In the genomic region with DNA sequence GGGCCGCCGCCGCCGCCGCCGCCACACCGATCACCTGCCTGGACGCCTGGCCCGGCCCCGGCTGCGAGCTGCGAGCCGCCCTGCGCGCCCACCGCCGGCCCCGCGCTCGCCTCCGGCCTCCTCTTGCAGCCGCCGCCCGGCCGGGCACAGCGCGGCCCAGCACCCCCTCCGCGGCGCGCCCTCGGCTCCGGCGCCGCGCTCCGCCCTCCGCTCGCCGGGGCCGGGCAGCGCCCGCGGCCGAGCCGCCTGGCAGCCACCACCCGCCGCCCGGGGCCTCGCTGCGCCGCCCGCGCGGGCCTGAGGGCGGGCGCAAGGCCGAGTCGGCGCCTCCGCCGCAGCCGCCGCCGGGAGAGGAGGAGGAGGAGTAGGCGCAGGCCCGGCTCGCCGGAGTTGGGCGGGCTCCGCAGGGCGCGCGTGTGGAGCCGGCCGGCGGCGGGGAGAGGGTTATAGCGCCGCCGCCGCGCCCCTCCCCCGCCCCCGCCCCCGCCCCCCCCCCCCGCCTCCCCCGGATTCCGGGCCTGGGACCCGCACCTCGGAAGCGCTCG, we compare ENCODE assay signal across 1 cellular context.
TF ChIP-seq lines count a peak whose summit lies in the region.

PDGFA (minus strand) TSS at position 418 of the 545 bp plus-strand sequence. CDS start 845 bp downstream, outside the sequence.

TF ChIP-seq in IMR-90, 13 proteins besides CTCF, POLR2A, EP300 and RAD21:
- TF ChIP-seq BHLHE40 (IDR thresholded peaks at IDR 0.05; ENCODE audit: low read depth, low read length) (no peak), FOS (IDR thresholded peaks at IDR 0.05; ENCODE audit: low read depth, low read length) (no peak), RFX5 (IDR thresholded peaks at IDR 0.05; ENCODE audit: low read depth, low read length) (no peak), MXI1 (IDR thresholded peaks at IDR 0.05; ENCODE audit: borderline replicate concordance, low read depth, low read length) (no peak), RCOR1 (IDR thresholded peaks at IDR 0.05; ENCODE audit: insufficient replicate concordance, low read length) (no peak), SMC3 (IDR thresholded peaks at IDR 0.05; ENCODE audit: low read depth, low read length) (no peak), CHD1 (IDR thresholded peaks at IDR 0.05; ENCODE audit: low read depth, low read length) (no peak), ELK1 (IDR thresholded peaks at IDR 0.05; ENCODE audit: borderline replicate concordance, low read depth, low read length) (no peak)
